In the genomic region with DNA sequence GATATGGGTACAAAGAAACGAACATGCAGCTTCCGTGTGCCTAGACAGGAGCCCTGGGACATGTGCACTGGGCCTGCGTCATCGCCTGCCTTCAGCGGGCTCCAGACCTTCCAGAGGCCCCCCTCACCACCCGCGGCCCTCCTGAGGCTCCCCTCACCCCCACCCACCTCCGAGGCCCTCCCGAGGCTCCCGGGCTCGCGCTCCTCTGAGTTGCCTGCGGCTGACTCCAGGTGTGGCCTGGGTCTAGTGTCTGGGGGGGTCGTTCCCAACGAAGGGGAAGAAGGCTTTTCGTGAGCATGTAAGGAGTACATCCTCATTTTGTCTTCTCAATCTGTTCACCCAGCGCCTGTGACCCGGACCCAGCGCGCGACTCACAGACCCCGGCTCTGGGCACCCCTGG, we compare ENCODE assay signal across 30 cellular contexts.
"Had no signal": no experiment of that assay in that cellular context is flagged by ENCODE, and none has a peak within 500 bp of the region (broad histone marks: within the 10 kb centered on the region; RNA-seq: fewer than 3 reads in every experiment).

No MANE protein-coding gene starts in this region.

- H3K9me3 Mint-ChIP-seq: dendritic cell treated with granulocyte-macrophage colony-stimulating factor and Interleukin-4, amounts not matched to agents 40 ng/mL and 50 ng/mL, for 4 days; endodermal cell; neural crest cell; stimulated activated effector memory CD8-positive, alpha-beta T cell treated with anti-CD3 and anti-CD28 coated beads, Interleukin-12 subunit alpha, Interleukin-12 subunit beta, amount 100 ng/mL, for 72 hours; T-helper 1 cell treated with Interleukin-12 subunit alpha and Interleukin-12 subunit beta and Interleukin-4 antibody, amounts not matched to agents 30 μg/mL and 1 μg/mL, for 36 hours had no signal

- H3K36me3 ChIP-seq: brain microvascular endothelial cell, stomach, suprapubic skin, transverse colon, WERI-Rb-1 had no signal

- H3K27me3 ChIP-seq: brain microvascular endothelial cell, foreskin keratinocyte, stomach, suprapubic skin, transverse colon had no signal

- H3K27me3 Mint-ChIP-seq: dendritic cell treated with granulocyte-macrophage colony-stimulating factor and Interleukin-4, amounts not matched to agents 40 ng/mL and 50 ng/mL, for 4 days had no signal

- ATAC-seq: activated CD4-positive, CD25-positive, alpha-beta regulatory T cell treated with anti-CD3 and anti-CD28 coated beads, Interleukin-2, amount 50 U/mL, for 24 hours; esophagus mucosa; foreskin keratinocyte; naive thymus-derived CD8-positive, alpha-beta T cell; stimulated activated effector memory CD8-positive, alpha-beta T cell treated with anti-CD3 and anti-CD28 coated beads, Interleukin-12 subunit alpha, Interleukin-12 subunit beta, amount 100 ng/mL, for 72 hours had no signal

- H3K4me1 Mint-ChIP-seq: endodermal cell, memory B cell, neural crest cell had no signal

- H3K4me1 ChIP-seq: foreskin keratinocyte had no signal

- H3K9ac ChIP-seq: SK-N-SH had no signal

- FAIRE-seq: astrocyte, islet of Langerhans, TTC549 had no signal

- H3K9me3 ChIP-seq: SK-N-SH, stomach, suprapubic skin, transverse colon had no signal

- DNase-seq: activated CD4-positive, alpha-beta T cell treated with anti-CD3 and anti-CD28 coated beads for 48 hours; activated CD4-positive, alpha-beta T cell treated with anti-CD3 and anti-CD28 coated beads, Interleukin-2, amount 50 U/mL, for 48 hours; activated CD8-positive, alpha-beta memory T cell treated with anti-CD3 and anti-CD28 coated beads for 24 hours; activated effector memory CD4-positive, alpha-beta T cell treated with Interleukin-2 at 50 U/mL for 16 hours; activated naive CD4-positive, alpha-beta T cell treated with anti-CD3 and anti-CD28 coated beads for 36 hours; activated naive CD8-positive, alpha-beta T cell treated with anti-CD3 and anti-CD28 coated beads, Interleukin-2, amount 10 ng/mL, durations not matched to agents 7 days and 5 days; brain microvascular endothelial cell; central memory CD4-positive, alpha-beta T cell; endodermal cell; foreskin keratinocyte; naive thymus-derived CD8-positive, alpha-beta T cell; occipital lobe; SK-N-SH; stimulated activated CD4-positive, alpha-beta T cell treated with anti-CD3 and anti-CD28 coated beads, Interleukin-4, amount 100 ng/mL, for 24 hours; stomach; SW 1271; T-helper 9 cell; transverse colon; WERI-Rb-1 had no signal

- H3K27ac Mint-ChIP-seq: activated naive CD4-positive, alpha-beta T cell treated with anti-CD3 and anti-CD28 coated beads for 36 hours; activated naive CD8-positive, alpha-beta T cell treated with anti-CD3 and anti-CD28 coated beads, Interleukin-2, amount 10 ng/mL, durations not matched to agents 7 days and 5 days; dendritic cell treated with granulocyte-macrophage colony-stimulating factor and Interleukin-4, amounts not matched to agents 40 ng/mL and 50 ng/mL, for 4 days; endodermal cell; memory B cell; naive thymus-derived CD8-positive, alpha-beta T cell; stimulated activated effector memory CD8-positive, alpha-beta T cell treated with anti-CD3 and anti-CD28 coated beads, Interleukin-12 subunit alpha, Interleukin-12 subunit beta, amount 100 ng/mL, for 72 hours; T-helper 1 cell treated with Interleukin-12 subunit alpha and Interleukin-12 subunit beta and Interleukin-4 antibody, amounts not matched to agents 30 μg/mL and 1 μg/mL, for 36 hours had no signal

- H3K27ac ChIP-seq: brain microvascular endothelial cell, foreskin keratinocyte, WERI-Rb-1 had no signal

- H3K4me3 Mint-ChIP-seq: activated naive CD4-positive, alpha-beta T cell treated with anti-CD3 and anti-CD28 coated beads for 36 hours; activated naive CD8-positive, alpha-beta T cell treated with anti-CD3 and anti-CD28 coated beads, Interleukin-2, amount 10 ng/mL, durations not matched to agents 7 days and 5 days; dendritic cell treated with granulocyte-macrophage colony-stimulating factor and Interleukin-4, amounts not matched to agents 40 ng/mL and 50 ng/mL, for 4 days; endodermal cell; memory B cell; naive thymus-derived CD8-positive, alpha-beta T cell; neural crest cell; stimulated activated effector memory CD8-positive, alpha-beta T cell treated with anti-CD3 and anti-CD28 coated beads, Interleukin-12 subunit alpha, Interleukin-12 subunit beta, amount 100 ng/mL, for 72 hours; T-helper 1 cell treated with Interleukin-12 subunit alpha and Interleukin-12 subunit beta and Interleukin-4 antibody, amounts not matched to agents 30 μg/mL and 1 μg/mL, for 36 hours had no signal

- H3K4me3 ChIP-seq: stomach, suprapubic skin, transverse colon had no signal
